Comparison of ENCODE assay signal across 13 cellular contexts in the genomic region with DNA sequence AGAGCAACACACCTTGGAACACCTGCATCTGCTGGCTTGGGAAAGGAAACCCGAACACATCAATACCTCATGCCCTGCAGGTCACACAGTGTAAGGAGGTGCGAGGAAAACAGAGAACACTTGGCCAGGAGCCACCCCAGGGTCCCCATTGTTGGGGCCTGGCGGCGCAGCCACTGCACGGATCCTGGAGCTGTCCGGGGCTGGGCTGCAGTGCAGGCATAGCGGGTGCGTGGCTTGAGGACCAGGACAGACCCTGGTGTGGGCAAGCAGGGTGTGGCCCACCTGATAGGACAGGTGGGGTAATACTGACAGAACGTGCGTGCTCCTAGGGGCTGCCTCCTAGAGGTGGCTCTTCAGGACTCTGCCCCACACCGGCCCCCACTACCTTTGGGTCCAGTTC. TPM values are rescaled to one million over a fixed set of nuclear protein-coding genes. Genes with fewer than 3 reads are reported as not detected.
"Had no signal": no experiment of that assay in that cellular context is flagged by ENCODE, and none has a peak within 500 bp of the region (broad histone marks: within the 10 kb centered on the region; RNA-seq: fewer than 3 reads in every experiment).

No MANE protein-coding gene starts in this region.

- H3K36me3 ChIP-seq: ovary had no signal

- H3K27me3 ChIP-seq: hepatocyte, ovary, right atrium auricular region had no signal

- H3K4me3 ChIP-seq: hepatocyte, ovary, right atrium auricular region had no signal

- H3K4me1 ChIP-seq: right atrium auricular region had no signal

- ATAC-seq: left cardiac atrium; naive thymus-derived CD4-positive, alpha-beta T cell had no signal

- DNase-seq: erythroblast; foreskin melanocyte; kidney; left cardiac atrium; mammary epithelial cell; naive thymus-derived CD4-positive, alpha-beta T cell; ovary; small intestine; stimulated activated CD4-positive, alpha-beta T cell treated with anti-CD3 and anti-CD28 coated beads, Interleukin-12 subunit alpha, Interleukin-12 subunit beta, amount 100 ng/mL, for 4 hours; stimulated activated naive CD4-positive, alpha-beta T cell treated with Interleukin-2 at 50 U/mL for 16 hours had no signal

- H3K9me3 ChIP-seq: ovary, right atrium auricular region had no signal

- H3K27ac ChIP-seq: hepatocyte, ovary, right atrium auricular region had no signal

RNA-seq across cellular contexts. Expression of gene NPAS1, which starts 45.6 kb away (rescaled TPM):
- total RNA-seq: mesenteric fat pad had no signal
